In genomic region chr10:113680172-113681111, GRCh38 we compare ENCODE assay signal across 8 cellular contexts. TPM values are rescaled to one million over a fixed set of nuclear protein-coding genes. Genes with fewer than 3 reads are reported as not detected.
DNase-seq lines count a peak whose midpoint lies in the region; ATAC-seq and TF ChIP-seq lines count a peak whose summit lies in the region.

No MANE protein-coding gene starts in this region.

- peak; percentile 15 for ATAC-seq in GM19043 (IDR thresholded peaks at IDR 0.05; ENCODE audit: low read depth, unreplicated experiment)
- peak; percentile 26 for ATAC-seq in HG03196 (IDR thresholded peaks at IDR 0.05; ENCODE audit: unreplicated experiment)
- ATAC-seq in activated naive CD8-positive, alpha-beta T cell treated with anti-CD3 and anti-CD28 coated beads, Interleukin-2, amount 50 U/mL, for 24 hours = peak; percentile 35
- peak; percentile 22 to 66 (median 50) for ATAC-seq in heart right ventricle

- peaks cover 0 to 10% (median 0%) of the 10 kb centered on the region in 11 experiments; a peak in 3 of 22 replicates for H4K20me1 ChIP-seq in BLaER1 treated with 17β-estradiol and CSF1 and Interleukin-3, amounts not matched to agents 10 nM and 100 nM

- peaks cover 49% of the 10 kb centered on the region for H3K4me1 Mint-ChIP-seq in activated naive CD8-positive, alpha-beta T cell treated with anti-CD3 and anti-CD28 coated beads, Interleukin-2, amount 50 U/mL, for 24 hours

- H3K9me3 Mint-ChIP-seq in activated naive CD8-positive, alpha-beta T cell treated with anti-CD3 and anti-CD28 coated beads, Interleukin-2, amount 50 U/mL, for 24 hours = peaks cover 12% of the 10 kb centered on the region

- H3K27me3 Mint-ChIP-seq in activated naive CD8-positive, alpha-beta T cell treated with anti-CD3 and anti-CD28 coated beads, Interleukin-2, amount 50 U/mL, for 24 hours = no peaks in the 10 kb centered on the region

- H3K4me3 Mint-ChIP-seq in activated naive CD8-positive, alpha-beta T cell treated with anti-CD3 and anti-CD28 coated beads, Interleukin-2, amount 50 U/mL, for 24 hours = peak overlapping the region; percentile 96

- 5 to 7% methylated on average over 29 of the region's 29 CpGs for WGBS in heart right ventricle, 2 donors

- no peaks in the 10 kb centered on the region for H3K27me3 ChIP-seq in BLaER1 treated with 17β-estradiol and CSF1 and Interleukin-3, amounts not matched to agents 10 nM and 100 nM
- H3K27me3 ChIP-seq in heart right ventricle = no peaks in the 10 kb centered on the region

- H3K36me3 ChIP-seq in BLaER1 treated with 17β-estradiol and CSF1 and Interleukin-3, amounts not matched to agents 10 nM and 100 nM = peaks cover 0 to 31% (median 14%) of the 10 kb centered on the region in 11 experiments; a peak in 15 of 22 replicates
- H3K36me3 ChIP-seq in heart right ventricle = peaks cover 0 to 12% (median 4%) of the 10 kb centered on the region in 9 donors

- no peak for TF ChIP-seq CTCF in heart right ventricle (IDR thresholded peaks at IDR 0.05)

- peaks cover 10 to 27% (median 21%) of the 10 kb centered on the region in 11 experiments for H3K9me3 ChIP-seq in BLaER1 treated with 17β-estradiol and CSF1 and Interleukin-3, amounts not matched to agents 10 nM and 100 nM (replicated peaks in 1 of 11)
- H3K9me3 ChIP-seq in heart right ventricle = peaks cover 0 to 14% (median 8%) of the 10 kb centered on the region in 11 donors

- intact Hi-C loops in heart right ventricle (cut with DNase I) = no loop called here
- intact Hi-C loops in posterior cingulate gyrus (cut with DNase I) = no loop called here

- peaks cover 22 to 37% (median 28%) of the 10 kb centered on the region in 10 experiments for H3K4me1 ChIP-seq in BLaER1 treated with 17β-estradiol and CSF1 and Interleukin-3, amounts not matched to agents 10 nM and 100 nM
- peaks cover 0 to 22% (median 17%) of the 10 kb centered on the region in 9 donors for H3K4me1 ChIP-seq in heart right ventricle

- peaks cover 23% of the 10 kb centered on the region for H3K36me3 Mint-ChIP-seq in activated naive CD8-positive, alpha-beta T cell treated with anti-CD3 and anti-CD28 coated beads, Interleukin-2, amount 50 U/mL, for 24 hours (ENCODE audit: low read depth)

- H3K4me3 ChIP-seq in BLaER1 treated with 17β-estradiol and CSF1 and Interleukin-3, amounts not matched to agents 10 nM and 100 nM = peak overlapping the region; percentile 76 to 99 (median 90)
- peak overlapping the region; percentile 70 to 100 (median 93) for H3K4me3 ChIP-seq in heart right ventricle

- peak overlapping the region; percentile 74 to 98 (median 92) for H3K27ac ChIP-seq in BLaER1 treated with 17β-estradiol and CSF1 and Interleukin-3, amounts not matched to agents 10 nM and 100 nM
- H3K27ac ChIP-seq in heart right ventricle = peak overlapping the region; percentile 88 to 99 (median 97)

- DNase-seq in RPMI8226 (peak; percentile 55), heart right ventricle (peak; percentile 26 to 41), posterior cingulate gyrus (peak in 7 of 10 donors; percentile 15 to 86 (median 33)), NCI-H1048 (lab: John Stamatoyannopoulos, UW) (no peak)
- DNase-seq in activated naive CD8-positive, alpha-beta T cell treated with anti-CD3 and anti-CD28 coated beads, Interleukin-2, amount 50 U/mL, for 24 hours = peak; percentile 58

- H3K9ac ChIP-seq in BLaER1 treated with 17β-estradiol and CSF1 and Interleukin-3, amounts not matched to agents 10 nM and 100 nM = peak overlapping the region; percentile 83 to 98 (median 91)

- peak overlapping the region; percentile 94 for H3K27ac Mint-ChIP-seq in activated naive CD8-positive, alpha-beta T cell treated with anti-CD3 and anti-CD28 coated beads, Interleukin-2, amount 50 U/mL, for 24 hours

- peak overlapping the region; percentile 79 to 97 (median 92) for H3K4me2 ChIP-seq in BLaER1 treated with 17β-estradiol and CSF1 and Interleukin-3, amounts not matched to agents 10 nM and 100 nM

RNA-seq across cellular contexts. Expression of gene CASP7, which starts 0.7 kb away (rescaled TPM):
- 10 to 100 TPM in 4 of 10 donors, 1 to 10 TPM in 6; 5.7 to 22.3 (median 7.8) TPM for total RNA-seq in heart right ventricle
- polyA plus RNA-seq in heart right ventricle = 10 to 100 TPM in 1 of 2 donors, 1 to 10 TPM in 1; 5.6 to 12.2 TPM

RNA-seq across cellular contexts. Expression of gene NRAP, which starts 16.6 kb away (rescaled TPM):
- total RNA-seq in heart right ventricle = 1,000 to 10,000 TPM in 6 of 10 donors, 100 to 1,000 TPM in 4; 633 to 1,999 (median 1,413) TPM
- polyA plus RNA-seq in heart right ventricle = 100 to 1,000 TPM; 168 to 226 TPM
